1 cellular context compared by ENCODE assay signal in the genomic region with DNA sequence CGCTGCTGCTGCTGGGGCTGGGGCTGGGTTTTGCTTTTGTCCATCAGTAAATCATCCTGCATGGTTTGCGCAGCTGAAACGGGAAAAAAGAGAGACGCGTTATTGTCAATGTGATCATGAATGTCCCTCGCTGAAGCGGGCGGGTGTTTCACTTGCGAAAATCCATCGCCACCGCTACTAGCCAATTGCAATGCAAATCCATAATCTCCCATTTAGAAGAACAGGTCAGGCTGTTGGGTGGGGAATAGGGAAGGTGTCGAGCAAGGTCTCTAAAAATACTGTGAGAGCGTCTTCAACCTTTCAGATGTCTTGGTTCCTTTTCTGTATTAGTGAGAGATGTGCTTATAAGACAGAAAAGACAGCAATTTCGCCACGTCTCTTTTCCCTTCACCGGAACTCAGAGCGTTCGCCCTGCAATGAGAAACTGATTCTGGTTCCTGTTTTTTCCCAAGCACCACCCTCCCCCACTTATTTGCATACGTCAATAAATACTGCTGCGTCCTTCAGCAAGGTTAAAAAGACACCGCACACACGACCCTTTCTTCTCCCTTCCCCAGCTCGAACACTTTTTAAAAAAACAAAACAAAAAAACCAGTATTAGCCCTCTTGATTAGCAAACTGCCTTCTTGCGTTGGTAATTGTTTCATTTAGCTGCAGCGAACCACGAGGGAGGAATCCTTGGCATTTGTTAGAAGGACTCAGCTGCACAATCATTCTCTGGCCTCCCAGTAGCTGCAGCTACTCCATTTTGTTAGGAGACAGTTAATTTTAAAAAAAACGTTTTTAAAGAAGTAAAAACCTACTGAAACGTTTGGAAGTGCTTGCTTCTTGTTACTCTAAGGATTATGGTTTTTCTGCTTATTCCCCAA.
TF ChIP-seq lines count a peak whose summit lies in the region.

No MANE protein-coding gene starts in this region.

TF ChIP-seq in HepG2, 621 proteins besides CTCF, POLR2A, EP300 and RAD21 (continued from another document and continues in another):
- TF ChIP-seq ZNF580 (CRISPR knock-in tag; IDR thresholded peaks at IDR 0.05; ENCODE audit: borderline replicate concordance, low read depth) (no peak), MLLT10 (CRISPR knock-in tag; IDR thresholded peaks at IDR 0.05) (no peak), NR2F2 (IDR thresholded peaks at IDR 0.05; ENCODE audit: borderline replicate concordance, low read depth) (0 out of 2 replicates have a peak, but pooled peaks have one; percentile 21), NCOA2 (CRISPR knock-in tag; IDR thresholded peaks at IDR 0.05) (no peak), ARNTL (CRISPR knock-in tag; IDR thresholded peaks at IDR 0.05) (no peak), ZNF75D (CRISPR knock-in tag; IDR thresholded peaks at IDR 0.05; ENCODE audit: borderline replicate concordance) (no peak), ZNF646 (CRISPR knock-in tag; IDR thresholded peaks at IDR 0.05) (no peak), TCF7 (IDR thresholded peaks at IDR 0.05; ENCODE audit: low read depth) (peak; percentile 24; the same call in 1 of the 2 replicates), ZSCAN29 (CRISPR knock-in tag; conservative IDR thresholded peaks at IDR 0.05) (0 out of 2 replicates have a peak, but pooled peaks have one; percentile 21), ZNF230 (CRISPR knock-in tag; IDR thresholded peaks at IDR 0.05) (no peak), ONECUT2 (CRISPR knock-in tag; IDR thresholded peaks at IDR 0.05) (peak; percentile 27; the same call in 1 of the 2 replicates), ADNP (CRISPR knock-in tag; IDR thresholded peaks at IDR 0.05) (no peak), HIVEP1 (CRISPR knock-in tag; IDR thresholded peaks at IDR 0.05) (no peak), PAX8 (CRISPR knock-in tag; IDR thresholded peaks at IDR 0.05; ENCODE audit: borderline replicate concordance) (no peak), ESRRA (CRISPR knock-in tag; IDR thresholded peaks at IDR 0.05; ENCODE audit: low read depth) (peak; percentile 49; the same call in 1 of the 2 replicates), KDM5A (IDR thresholded peaks at IDR 0.05; ENCODE audit: borderline replicate concordance, low read length) (peak; percentile 45; the same call in 1 of the 2 replicates), HOXA7 (CRISPR knock-in tag; IDR thresholded peaks at IDR 0.05) (no peak), CSRNP1 (CRISPR knock-in tag; IDR thresholded peaks at IDR 0.05) (no peak), MIXL1 (CRISPR knock-in tag; IDR thresholded peaks at IDR 0.05) (no peak; the same call in 1 of the 2 replicates), ZFP82 (CRISPR knock-in tag; IDR thresholded peaks at IDR 0.05; ENCODE audit: borderline replicate concordance) (no peak), REL (CRISPR knock-in tag; conservative IDR thresholded peaks at IDR 0.05) (no peak), SIN3A (IDR thresholded peaks at IDR 0.05; ENCODE audit: borderline replicate concordance, low read depth, low read length) (peak; percentile 85), ZNF570 (CRISPR knock-in tag; IDR thresholded peaks at IDR 0.05; ENCODE audit: borderline replicate concordance) (no peak), CBFB (CRISPR knock-in tag; IDR thresholded peaks at IDR 0.05) (no peak), TBX2 (CRISPR knock-in tag; IDR thresholded peaks at IDR 0.05; ENCODE audit: borderline replicate concordance) (0 out of 2 replicates have a peak, but pooled peaks have one; percentile 4), ZSCAN25 (CRISPR knock-in tag; IDR thresholded peaks at IDR 0.05) (no peak), SNAPC5 (CRISPR knock-in tag; IDR thresholded peaks at IDR 0.05; ENCODE audit: borderline replicate concordance) (no peak), PHF21A (CRISPR knock-in tag; IDR thresholded peaks at IDR 0.05) (peak; percentile 33; the same call in 1 of the 2 replicates), ZMYM3 (CRISPR knock-in tag; IDR thresholded peaks at IDR 0.05) (no peak)
- TF ChIP-seq, protein P1, sequence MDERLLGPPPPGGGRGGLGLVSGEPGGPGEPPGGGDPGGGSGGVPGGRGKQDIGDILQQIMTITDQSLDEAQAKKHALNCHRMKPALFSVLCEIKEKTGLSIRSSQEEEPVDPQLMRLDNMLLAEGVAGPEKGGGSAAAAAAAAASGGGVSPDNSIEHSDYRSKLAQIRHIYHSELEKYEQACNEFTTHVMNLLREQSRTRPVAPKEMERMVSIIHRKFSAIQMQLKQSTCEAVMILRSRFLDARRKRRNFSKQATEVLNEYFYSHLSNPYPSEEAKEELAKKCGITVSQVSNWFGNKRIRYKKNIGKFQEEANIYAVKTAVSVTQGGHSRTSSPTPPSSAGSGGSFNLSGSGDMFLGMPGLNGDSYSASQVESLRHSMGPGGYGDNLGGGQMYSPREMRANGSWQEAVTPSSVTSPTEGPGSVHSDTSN (CRISPR knock-in tag; IDR thresholded peaks at IDR 0.05) = no peak
- TF ChIP-seq, protein P2, sequence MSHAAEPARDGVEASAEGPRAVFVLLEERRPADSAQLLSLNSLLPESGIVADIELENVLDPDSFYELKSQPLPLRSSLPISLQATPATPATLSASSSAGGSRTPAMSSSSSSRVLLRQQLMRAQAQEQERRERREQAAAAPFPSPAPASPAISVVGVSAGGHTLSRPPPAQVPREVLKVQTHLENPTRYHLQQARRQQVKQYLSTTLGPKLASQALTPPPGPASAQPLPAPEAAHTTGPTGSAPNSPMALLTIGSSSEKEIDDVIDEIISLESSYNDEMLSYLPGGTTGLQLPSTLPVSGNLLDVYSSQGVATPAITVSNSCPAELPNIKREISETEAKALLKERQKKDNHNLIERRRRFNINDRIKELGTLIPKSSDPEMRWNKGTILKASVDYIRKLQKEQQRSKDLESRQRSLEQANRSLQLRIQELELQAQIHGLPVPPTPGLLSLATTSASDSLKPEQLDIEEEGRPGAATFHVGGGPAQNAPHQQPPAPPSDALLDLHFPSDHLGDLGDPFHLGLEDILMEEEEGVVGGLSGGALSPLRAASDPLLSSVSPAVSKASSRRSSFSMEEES (CRISPR knock-in tag; IDR thresholded peaks at IDR 0.05) = no peak
- TF ChIP-seq, protein P3, sequence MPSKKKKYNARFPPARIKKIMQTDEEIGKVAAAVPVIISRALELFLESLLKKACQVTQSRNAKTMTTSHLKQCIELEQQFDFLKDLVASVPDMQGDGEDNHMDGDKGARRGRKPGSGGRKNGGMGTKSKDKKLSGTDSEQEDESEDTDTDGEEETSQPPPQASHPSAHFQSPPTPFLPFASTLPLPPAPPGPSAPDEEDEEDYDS (CRISPR knock-in tag; IDR thresholded peaks at IDR 0.05) = peak; percentile 97
- TF ChIP-seq, protein P4, sequence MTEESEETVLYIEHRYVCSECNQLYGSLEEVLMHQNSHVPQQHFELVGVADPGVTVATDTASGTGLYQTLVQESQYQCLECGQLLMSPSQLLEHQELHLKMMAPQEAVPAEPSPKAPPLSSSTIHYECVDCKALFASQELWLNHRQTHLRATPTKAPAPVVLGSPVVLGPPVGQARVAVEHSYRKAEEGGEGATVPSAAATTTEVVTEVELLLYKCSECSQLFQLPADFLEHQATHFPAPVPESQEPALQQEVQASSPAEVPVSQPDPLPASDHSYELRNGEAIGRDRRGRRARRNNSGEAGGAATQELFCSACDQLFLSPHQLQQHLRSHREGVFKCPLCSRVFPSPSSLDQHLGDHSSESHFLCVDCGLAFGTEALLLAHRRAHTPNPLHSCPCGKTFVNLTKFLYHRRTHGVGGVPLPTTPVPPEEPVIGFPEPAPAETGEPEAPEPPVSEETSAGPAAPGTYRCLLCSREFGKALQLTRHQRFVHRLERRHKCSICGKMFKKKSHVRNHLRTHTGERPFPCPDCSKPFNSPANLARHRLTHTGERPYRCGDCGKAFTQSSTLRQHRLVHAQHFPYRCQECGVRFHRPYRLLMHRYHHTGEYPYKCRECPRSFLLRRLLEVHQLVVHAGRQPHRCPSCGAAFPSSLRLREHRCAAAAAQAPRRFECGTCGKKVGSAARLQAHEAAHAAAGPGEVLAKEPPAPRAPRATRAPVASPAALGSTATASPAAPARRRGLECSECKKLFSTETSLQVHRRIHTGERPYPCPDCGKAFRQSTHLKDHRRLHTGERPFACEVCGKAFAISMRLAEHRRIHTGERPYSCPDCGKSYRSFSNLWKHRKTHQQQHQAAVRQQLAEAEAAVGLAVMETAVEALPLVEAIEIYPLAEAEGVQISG (CRISPR knock-in tag; IDR thresholded peaks at IDR 0.05) = no peak; the same call in 1 of the 2 replicates
- TF ChIP-seq, protein P5, sequence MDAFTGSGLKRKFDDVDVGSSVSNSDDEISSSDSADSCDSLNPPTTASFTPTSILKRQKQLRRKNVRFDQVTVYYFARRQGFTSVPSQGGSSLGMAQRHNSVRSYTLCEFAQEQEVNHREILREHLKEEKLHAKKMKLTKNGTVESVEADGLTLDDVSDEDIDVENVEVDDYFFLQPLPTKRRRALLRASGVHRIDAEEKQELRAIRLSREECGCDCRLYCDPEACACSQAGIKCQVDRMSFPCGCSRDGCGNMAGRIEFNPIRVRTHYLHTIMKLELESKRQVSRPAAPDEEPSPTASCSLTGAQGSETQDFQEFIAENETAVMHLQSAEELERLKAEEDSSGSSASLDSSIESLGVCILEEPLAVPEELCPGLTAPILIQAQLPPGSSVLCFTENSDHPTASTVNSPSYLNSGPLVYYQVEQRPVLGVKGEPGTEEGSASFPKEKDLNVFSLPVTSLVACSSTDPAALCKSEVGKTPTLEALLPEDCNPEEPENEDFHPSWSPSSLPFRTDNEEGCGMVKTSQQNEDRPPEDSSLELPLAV (CRISPR knock-in tag; conservative IDR thresholded peaks at IDR 0.05; ENCODE audit: low read depth) = no peak
- TF ChIP-seq, protein P6, sequence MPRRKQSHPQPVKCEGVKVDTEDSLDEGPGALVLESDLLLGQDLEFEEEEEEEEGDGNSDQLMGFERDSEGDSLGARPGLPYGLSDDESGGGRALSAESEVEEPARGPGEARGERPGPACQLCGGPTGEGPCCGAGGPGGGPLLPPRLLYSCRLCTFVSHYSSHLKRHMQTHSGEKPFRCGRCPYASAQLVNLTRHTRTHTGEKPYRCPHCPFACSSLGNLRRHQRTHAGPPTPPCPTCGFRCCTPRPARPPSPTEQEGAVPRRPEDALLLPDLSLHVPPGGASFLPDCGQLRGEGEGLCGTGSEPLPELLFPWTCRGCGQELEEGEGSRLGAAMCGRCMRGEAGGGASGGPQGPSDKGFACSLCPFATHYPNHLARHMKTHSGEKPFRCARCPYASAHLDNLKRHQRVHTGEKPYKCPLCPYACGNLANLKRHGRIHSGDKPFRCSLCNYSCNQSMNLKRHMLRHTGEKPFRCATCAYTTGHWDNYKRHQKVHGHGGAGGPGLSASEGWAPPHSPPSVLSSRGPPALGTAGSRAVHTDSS (CRISPR knock-in tag; conservative IDR thresholded peaks at IDR 0.05) = no peak
- TF ChIP-seq, protein P7, sequence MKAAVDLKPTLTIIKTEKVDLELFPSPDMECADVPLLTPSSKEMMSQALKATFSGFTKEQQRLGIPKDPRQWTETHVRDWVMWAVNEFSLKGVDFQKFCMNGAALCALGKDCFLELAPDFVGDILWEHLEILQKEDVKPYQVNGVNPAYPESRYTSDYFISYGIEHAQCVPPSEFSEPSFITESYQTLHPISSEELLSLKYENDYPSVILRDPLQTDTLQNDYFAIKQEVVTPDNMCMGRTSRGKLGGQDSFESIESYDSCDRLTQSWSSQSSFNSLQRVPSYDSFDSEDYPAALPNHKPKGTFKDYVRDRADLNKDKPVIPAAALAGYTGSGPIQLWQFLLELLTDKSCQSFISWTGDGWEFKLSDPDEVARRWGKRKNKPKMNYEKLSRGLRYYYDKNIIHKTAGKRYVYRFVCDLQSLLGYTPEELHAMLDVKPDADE (CRISPR knock-in tag; IDR thresholded peaks at IDR 0.05) = no peak
